ENCODE assay signal across 9 cellular contexts in genomic region chr3:129855454-129856419, GRCh38. TPM values are rescaled to one million over a fixed set of nuclear protein-coding genes. Genes with fewer than 3 reads are reported as not detected.
DNase-seq lines count a peak whose midpoint lies in the region; ATAC-seq and TF ChIP-seq lines count a peak whose summit lies in the region.
"Had no signal": no experiment of that assay in that cellular context is flagged by ENCODE, and none has a peak within 500 bp of the region (broad histone marks: within the 10 kb centered on the region; RNA-seq: fewer than 3 reads in every experiment).

No MANE protein-coding gene starts in this region.

- H3K4me1 ChIP-seq in adrenal gland (replicated peaks in 1 of 2) (peaks cover 30 to 33% of the 10 kb centered on the region in 2 donors), right atrium auricular region (peaks cover 0 to 23% of the 10 kb centered on the region in 2 donors), thoracic aorta (ENCODE audit: control insufficient read depth in 1 of 2, low read depth in 2 of 2) (peaks cover 16 to 31% of the 10 kb centered on the region in 2 donors)

- H3K36me3 ChIP-seq in adrenal gland (replicated peaks in 1 of 2) (peaks cover 0 to 4% of the 10 kb centered on the region in 2 donors), right atrium auricular region (no peaks in the 10 kb centered on the region), thoracic aorta (no peaks in the 10 kb centered on the region)

- TF ChIP-seq CTCF in adrenal gland (IDR thresholded peaks at IDR 0.05) (no peak), right atrium auricular region (IDR thresholded peaks at IDR 0.05) (no peak), thoracic aorta (IDR thresholded peaks at IDR 0.05) (no peak)

- no peaks in the 10 kb centered on the region for H3K9me3 ChIP-seq in adrenal gland (replicated peaks in 1 of 3)
- no peaks in the 10 kb centered on the region for H3K9me3 ChIP-seq in right atrium auricular region
- no peaks in the 10 kb centered on the region for H3K9me3 ChIP-seq in thoracic aorta

- WGBS in adrenal gland, 4 donors: 34 to 46% (median 40%) methylated on average over 6 of the region's 6 CpGs

- intact Hi-C loops in adrenal gland (cut with DNase I): no loop called here

- H3K4me3 ChIP-seq in adrenal gland: peak overlapping the region in 1 of 4 donors; percentile 35
- H3K4me3 ChIP-seq in right atrium auricular region: no peak overlapping the region
- H3K4me3 ChIP-seq in thoracic aorta: peak overlapping the region; percentile 24

- H3K27me3 ChIP-seq in adrenal gland: no peaks in the 10 kb centered on the region
- no peaks in the 10 kb centered on the region for H3K27me3 ChIP-seq in right atrium auricular region
- H3K27me3 ChIP-seq in thoracic aorta (replicated peaks; ENCODE audit: insufficient read depth): no peaks in the 10 kb centered on the region

- ATAC-seq in thoracic aorta (ENCODE audit: insufficient number of reproducible peaks, low FRiP score, low read depth) (no peak), HG03460 (IDR thresholded peaks at IDR 0.05; ENCODE audit: unreplicated experiment) (no peak)
- ATAC-seq: left colon had no signal

- no peak for TF ChIP-seq POLR2A in adrenal gland (IDR thresholded peaks at IDR 0.05)

- DNase-seq in HT1080 (ENCODE audit: low read depth): peak; percentile 68
- DNase-seq in adrenal gland: peak in 6 of 7 donors; percentile 25 to 65 (median 52)
- DNase-seq in right atrium auricular region (ENCODE audit: low spot score): no peak
- no peak for DNase-seq in thoracic aorta (ENCODE audit: low spot score)
- DNase-seq in NCI-H1092 treated with DMSO at 0.1 percent for 48 hours (lab: John Stamatoyannopoulos, UW): no peak
- no peak for DNase-seq in activated naive CD4-positive, alpha-beta T cell (lab: John Stamatoyannopoulos, UW)
- DNase-seq: activated CD4-positive, alpha-beta T cell treated with anti-CD3 and anti-CD28 coated beads for 48 hours; left colon had no signal

- peak overlapping the region; percentile 61 to 83 (median 79) for H3K27ac ChIP-seq in adrenal gland
- H3K27ac ChIP-seq in right atrium auricular region: peak overlapping the region; percentile 62 to 70
- peak overlapping the region; percentile 0 to 68 for H3K27ac ChIP-seq in thoracic aorta

RNA-seq across cellular contexts. Expression of gene TMCC1, which starts 37.8 kb away (rescaled TPM):
- total RNA-seq in HT1080 (2014; rRNA removed; shearing (Covaris generic)): 16.2 and 20.8 TPM in 2 replicates
- polyA plus RNA-seq in HT1080 (2015; cell fraction: cytosol; rRNA removed): 8.3 and 9.8 TPM in 2 replicates
- polyA plus RNA-seq in HT1080 (2015; cell fraction: nucleus; rRNA removed): 6.4 and 7.3 TPM in 2 replicates
- total RNA-seq in adrenal gland (100 to 1,000 TPM in 1 of 8 donors, 10 to 100 TPM in 7; 22.2 to 141 (median 31.0) TPM), right atrium auricular region (10 to 100 TPM; 20.0 to 21.7 TPM), thoracic aorta (10 to 100 TPM; 16.9 to 17.7 TPM)
- polyA plus RNA-seq in adrenal gland: 10 to 100 TPM in 2 of 3 donors, 1 to 10 TPM in 1; 6.3 to 15.0 (median 11.6) TPM

Comparison
In these comparisons a context has a peak if more than half of its experiments do, and no peak if none do; other contexts are left out.
1. DNase-seq: peak in HT1080 (single experiment) and adrenal gland (6 of 7); none in right atrium auricular region (single experiment), thoracic aorta (single experiment), NCI-H1092 treated with DMSO at 0.1 percent for 48 hours (single experiment) and activated naive CD4-positive, alpha-beta T cell (0 of 4).
2. Peak in every context shown above with its lines, with median percentiles within 50 percentile points of each other: H3K27ac ChIP-seq.